In genomic region chr4:112423591-112423990, GRCh38 we compare ENCODE assay signal across 1 cellular context.
TF ChIP-seq lines count a peak whose summit lies in the region.

No MANE protein-coding gene starts in this region.

TF ChIP-seq in HEK293, 187 proteins besides CTCF, POLR2A, EP300 and RAD21 (continued from another document):
- TF ChIP-seq, protein P1, sequence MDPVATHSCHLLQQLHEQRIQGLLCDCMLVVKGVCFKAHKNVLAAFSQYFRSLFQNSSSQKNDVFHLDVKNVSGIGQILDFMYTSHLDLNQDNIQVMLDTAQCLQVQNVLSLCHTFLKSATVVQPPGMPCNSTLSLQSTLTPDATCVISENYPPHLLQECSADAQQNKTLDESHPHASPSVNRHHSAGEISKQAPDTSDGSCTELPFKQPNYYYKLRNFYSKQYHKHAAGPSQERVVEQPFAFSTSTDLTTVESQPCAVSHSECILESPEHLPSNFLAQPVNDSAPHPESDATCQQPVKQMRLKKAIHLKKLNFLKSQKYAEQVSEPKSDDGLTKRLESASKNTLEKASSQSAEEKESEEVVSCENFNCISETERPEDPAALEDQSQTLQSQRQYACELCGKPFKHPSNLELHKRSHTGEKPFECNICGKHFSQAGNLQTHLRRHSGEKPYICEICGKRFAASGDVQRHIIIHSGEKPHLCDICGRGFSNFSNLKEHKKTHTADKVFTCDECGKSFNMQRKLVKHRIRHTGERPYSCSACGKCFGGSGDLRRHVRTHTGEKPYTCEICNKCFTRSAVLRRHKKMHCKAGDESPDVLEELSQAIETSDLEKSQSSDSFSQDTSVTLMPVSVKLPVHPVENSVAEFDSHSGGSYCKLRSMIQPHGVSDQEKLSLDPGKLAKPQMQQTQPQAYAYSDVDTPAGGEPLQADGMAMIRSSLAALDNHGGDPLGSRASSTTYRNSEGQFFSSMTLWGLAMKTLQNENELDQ (tag by site-specific recombination; IDR thresholded peaks at IDR 0.05; ENCODE audit: low read depth): no peak
- TF ChIP-seq ZNF16 (tag by site-specific recombination; IDR thresholded peaks at IDR 0.05; ENCODE audit: low read depth) (no peak), ZNF704 (tag by site-specific recombination; IDR thresholded peaks at IDR 0.05) (no peak), ZNF670 (tag by site-specific recombination; IDR thresholded peaks at IDR 0.05; ENCODE audit: low read depth) (no peak), MEIS1 (CRISPR knock-in tag; IDR thresholded peaks at IDR 0.05; ENCODE audit: borderline replicate concordance) (no peak), ZNF175 (tag by site-specific recombination; IDR thresholded peaks at IDR 0.05) (no peak), ZNF248 (tag by site-specific recombination; IDR thresholded peaks at IDR 0.05) (no peak), ZNF362 (tag by site-specific recombination; IDR thresholded peaks at IDR 0.05) (no peak), ZNF157 (tag by site-specific recombination; IDR thresholded peaks at IDR 0.05) (no peak), ZNF777 (tag by site-specific recombination; IDR thresholded peaks at IDR 0.05; ENCODE audit: borderline replicate concordance) (no peak)
- TF ChIP-seq, protein P2, sequence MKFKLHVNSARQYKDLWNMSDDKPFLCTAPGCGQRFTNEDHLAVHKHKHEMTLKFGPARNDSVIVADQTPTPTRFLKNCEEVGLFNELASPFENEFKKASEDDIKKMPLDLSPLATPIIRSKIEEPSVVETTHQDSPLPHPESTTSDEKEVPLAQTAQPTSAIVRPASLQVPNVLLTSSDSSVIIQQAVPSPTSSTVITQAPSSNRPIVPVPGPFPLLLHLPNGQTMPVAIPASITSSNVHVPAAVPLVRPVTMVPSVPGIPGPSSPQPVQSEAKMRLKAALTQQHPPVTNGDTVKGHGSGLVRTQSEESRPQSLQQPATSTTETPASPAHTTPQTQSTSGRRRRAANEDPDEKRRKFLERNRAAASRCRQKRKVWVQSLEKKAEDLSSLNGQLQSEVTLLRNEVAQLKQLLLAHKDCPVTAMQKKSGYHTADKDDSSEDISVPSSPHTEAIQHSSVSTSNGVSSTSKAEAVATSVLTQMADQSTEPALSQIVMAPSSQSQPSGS (tag by site-specific recombination; IDR thresholded peaks at IDR 0.05; ENCODE audit: low read depth): peak; percentile 73
